In the genomic region with DNA sequence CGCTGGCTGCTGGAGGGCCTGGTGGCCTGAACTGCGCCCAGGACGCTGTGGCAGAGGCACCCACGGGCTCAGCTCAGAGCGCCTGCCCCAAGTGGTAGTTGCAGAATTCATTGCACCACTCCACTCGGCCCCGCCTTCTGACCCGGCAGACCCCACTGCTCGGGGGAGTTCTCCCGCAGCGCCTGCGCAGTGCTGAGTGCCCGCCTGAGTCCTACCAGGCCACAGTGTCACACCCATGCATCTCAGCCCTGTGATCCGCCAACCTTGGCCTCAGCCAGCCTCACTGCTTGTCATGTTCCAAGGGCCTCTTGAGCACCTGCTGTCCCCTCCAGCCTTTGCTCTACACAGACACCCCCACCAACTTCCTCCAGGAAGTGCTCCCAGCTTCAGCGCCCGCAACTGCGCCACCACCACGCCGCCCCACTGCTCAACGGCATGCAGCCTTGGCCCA, we compare ENCODE assay signal across 2 cellular contexts.
TF ChIP-seq lines count a peak whose summit lies in the region.

No MANE protein-coding gene starts in this region.

TF ChIP-seq in SK-N-SH, 30 proteins besides CTCF, POLR2A, EP300 and RAD21 (continued from another document):
- TF ChIP-seq, protein P1, sequence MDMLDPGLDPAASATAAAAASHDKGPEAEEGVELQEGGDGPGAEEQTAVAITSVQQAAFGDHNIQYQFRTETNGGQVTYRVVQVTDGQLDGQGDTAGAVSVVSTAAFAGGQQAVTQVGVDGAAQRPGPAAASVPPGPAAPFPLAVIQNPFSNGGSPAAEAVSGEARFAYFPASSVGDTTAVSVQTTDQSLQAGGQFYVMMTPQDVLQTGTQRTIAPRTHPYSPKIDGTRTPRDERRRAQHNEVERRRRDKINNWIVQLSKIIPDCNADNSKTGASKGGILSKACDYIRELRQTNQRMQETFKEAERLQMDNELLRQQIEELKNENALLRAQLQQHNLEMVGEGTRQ (IDR thresholded peaks at IDR 0.05; ENCODE audit: borderline replicate concordance, low read depth, low read length), result no peak
- no peak for TF ChIP-seq GATA2 (CRISPR knock-in tag; IDR thresholded peaks at IDR 0.05)
- TF ChIP-seq SIN3A (IDR thresholded peaks at IDR 0.05; ENCODE audit: borderline replicate concordance, low read depth, low read length), result no peak
- TF ChIP-seq, protein P2, sequence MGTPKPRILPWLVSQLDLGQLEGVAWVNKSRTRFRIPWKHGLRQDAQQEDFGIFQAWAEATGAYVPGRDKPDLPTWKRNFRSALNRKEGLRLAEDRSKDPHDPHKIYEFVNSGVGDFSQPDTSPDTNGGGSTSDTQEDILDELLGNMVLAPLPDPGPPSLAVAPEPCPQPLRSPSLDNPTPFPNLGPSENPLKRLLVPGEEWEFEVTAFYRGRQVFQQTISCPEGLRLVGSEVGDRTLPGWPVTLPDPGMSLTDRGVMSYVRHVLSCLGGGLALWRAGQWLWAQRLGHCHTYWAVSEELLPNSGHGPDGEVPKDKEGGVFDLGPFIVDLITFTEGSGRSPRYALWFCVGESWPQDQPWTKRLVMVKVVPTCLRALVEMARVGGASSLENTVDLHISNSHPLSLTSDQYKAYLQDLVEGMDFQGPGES (IDR thresholded peaks at IDR 0.05; ENCODE audit: low read depth, low read length), result no peak
- TF ChIP-seq, protein P3, sequence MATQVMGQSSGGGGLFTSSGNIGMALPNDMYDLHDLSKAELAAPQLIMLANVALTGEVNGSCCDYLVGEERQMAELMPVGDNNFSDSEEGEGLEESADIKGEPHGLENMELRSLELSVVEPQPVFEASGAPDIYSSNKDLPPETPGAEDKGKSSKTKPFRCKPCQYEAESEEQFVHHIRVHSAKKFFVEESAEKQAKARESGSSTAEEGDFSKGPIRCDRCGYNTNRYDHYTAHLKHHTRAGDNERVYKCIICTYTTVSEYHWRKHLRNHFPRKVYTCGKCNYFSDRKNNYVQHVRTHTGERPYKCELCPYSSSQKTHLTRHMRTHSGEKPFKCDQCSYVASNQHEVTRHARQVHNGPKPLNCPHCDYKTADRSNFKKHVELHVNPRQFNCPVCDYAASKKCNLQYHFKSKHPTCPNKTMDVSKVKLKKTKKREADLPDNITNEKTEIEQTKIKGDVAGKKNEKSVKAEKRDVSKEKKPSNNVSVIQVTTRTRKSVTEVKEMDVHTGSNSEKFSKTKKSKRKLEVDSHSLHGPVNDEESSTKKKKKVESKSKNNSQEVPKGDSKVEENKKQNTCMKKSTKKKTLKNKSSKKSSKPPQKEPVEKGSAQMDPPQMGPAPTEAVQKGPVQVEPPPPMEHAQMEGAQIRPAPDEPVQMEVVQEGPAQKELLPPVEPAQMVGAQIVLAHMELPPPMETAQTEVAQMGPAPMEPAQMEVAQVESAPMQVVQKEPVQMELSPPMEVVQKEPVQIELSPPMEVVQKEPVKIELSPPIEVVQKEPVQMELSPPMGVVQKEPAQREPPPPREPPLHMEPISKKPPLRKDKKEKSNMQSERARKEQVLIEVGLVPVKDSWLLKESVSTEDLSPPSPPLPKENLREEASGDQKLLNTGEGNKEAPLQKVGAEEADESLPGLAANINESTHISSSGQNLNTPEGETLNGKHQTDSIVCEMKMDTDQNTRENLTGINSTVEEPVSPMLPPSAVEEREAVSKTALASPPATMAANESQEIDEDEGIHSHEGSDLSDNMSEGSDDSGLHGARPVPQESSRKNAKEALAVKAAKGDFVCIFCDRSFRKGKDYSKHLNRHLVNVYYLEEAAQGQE (IDR thresholded peaks at IDR 0.05; ENCODE audit: low read depth, low read length), result no peak
- TF ChIP-seq TEAD4 (IDR thresholded peaks at IDR 0.05; ENCODE audit: borderline replicate concordance, insufficient read depth), result no peak

TF ChIP-seq in SK-N-SH treated with all-trans-retinoic acid at 6 μM for 48 hours, 23 proteins besides CTCF, POLR2A, EP300 and RAD21:
- TF ChIP-seq, protein P4, sequence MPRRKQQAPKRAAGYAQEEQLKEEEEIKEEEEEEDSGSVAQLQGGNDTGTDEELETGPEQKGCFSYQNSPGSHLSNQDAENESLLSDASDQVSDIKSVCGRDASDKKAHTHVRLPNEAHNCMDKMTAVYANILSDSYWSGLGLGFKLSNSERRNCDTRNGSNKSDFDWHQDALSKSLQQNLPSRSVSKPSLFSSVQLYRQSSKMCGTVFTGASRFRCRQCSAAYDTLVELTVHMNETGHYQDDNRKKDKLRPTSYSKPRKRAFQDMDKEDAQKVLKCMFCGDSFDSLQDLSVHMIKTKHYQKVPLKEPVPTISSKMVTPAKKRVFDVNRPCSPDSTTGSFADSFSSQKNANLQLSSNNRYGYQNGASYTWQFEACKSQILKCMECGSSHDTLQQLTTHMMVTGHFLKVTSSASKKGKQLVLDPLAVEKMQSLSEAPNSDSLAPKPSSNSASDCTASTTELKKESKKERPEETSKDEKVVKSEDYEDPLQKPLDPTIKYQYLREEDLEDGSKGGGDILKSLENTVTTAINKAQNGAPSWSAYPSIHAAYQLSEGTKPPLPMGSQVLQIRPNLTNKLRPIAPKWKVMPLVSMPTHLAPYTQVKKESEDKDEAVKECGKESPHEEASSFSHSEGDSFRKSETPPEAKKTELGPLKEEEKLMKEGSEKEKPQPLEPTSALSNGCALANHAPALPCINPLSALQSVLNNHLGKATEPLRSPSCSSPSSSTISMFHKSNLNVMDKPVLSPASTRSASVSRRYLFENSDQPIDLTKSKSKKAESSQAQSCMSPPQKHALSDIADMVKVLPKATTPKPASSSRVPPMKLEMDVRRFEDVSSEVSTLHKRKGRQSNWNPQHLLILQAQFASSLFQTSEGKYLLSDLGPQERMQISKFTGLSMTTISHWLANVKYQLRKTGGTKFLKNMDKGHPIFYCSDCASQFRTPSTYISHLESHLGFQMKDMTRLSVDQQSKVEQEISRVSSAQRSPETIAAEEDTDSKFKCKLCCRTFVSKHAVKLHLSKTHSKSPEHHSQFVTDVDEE (CRISPR knock-in tag; IDR thresholded peaks at IDR 0.05), result no peak
- TF ChIP-seq GLIS3 (CRISPR knock-in tag; IDR thresholded peaks at IDR 0.05), result no peak
- TF ChIP-seq ZNF8 (CRISPR knock-in tag; IDR thresholded peaks at IDR 0.05), result no peak
- TF ChIP-seq SNAI2 (CRISPR knock-in tag; IDR thresholded peaks at IDR 0.05), result no peak
- TF ChIP-seq ZFP30 (CRISPR knock-in tag; IDR thresholded peaks at IDR 0.05), result no peak
- TF ChIP-seq ZFP3 (CRISPR knock-in tag; IDR thresholded peaks at IDR 0.05), result no peak
- TF ChIP-seq TOX (CRISPR knock-in tag; IDR thresholded peaks at IDR 0.05; ENCODE audit: borderline replicate concordance), result no peak
- no peak for TF ChIP-seq TCF4 (CRISPR knock-in tag; IDR thresholded peaks at IDR 0.05; ENCODE audit: borderline replicate concordance)
- TF ChIP-seq OSR1 (CRISPR knock-in tag; IDR thresholded peaks at IDR 0.05), result no peak
- TF ChIP-seq PPARA (CRISPR knock-in tag; IDR thresholded peaks at IDR 0.05; ENCODE audit: borderline replicate concordance), result no peak
- no peak for TF ChIP-seq ZNF70 (CRISPR knock-in tag; IDR thresholded peaks at IDR 0.05)
- TF ChIP-seq CSDC2 (CRISPR knock-in tag; IDR thresholded peaks at IDR 0.05), result no peak
- TF ChIP-seq BACH2 (CRISPR knock-in tag; IDR thresholded peaks at IDR 0.05; ENCODE audit: borderline replicate concordance), result no peak
- TF ChIP-seq, protein P5, sequence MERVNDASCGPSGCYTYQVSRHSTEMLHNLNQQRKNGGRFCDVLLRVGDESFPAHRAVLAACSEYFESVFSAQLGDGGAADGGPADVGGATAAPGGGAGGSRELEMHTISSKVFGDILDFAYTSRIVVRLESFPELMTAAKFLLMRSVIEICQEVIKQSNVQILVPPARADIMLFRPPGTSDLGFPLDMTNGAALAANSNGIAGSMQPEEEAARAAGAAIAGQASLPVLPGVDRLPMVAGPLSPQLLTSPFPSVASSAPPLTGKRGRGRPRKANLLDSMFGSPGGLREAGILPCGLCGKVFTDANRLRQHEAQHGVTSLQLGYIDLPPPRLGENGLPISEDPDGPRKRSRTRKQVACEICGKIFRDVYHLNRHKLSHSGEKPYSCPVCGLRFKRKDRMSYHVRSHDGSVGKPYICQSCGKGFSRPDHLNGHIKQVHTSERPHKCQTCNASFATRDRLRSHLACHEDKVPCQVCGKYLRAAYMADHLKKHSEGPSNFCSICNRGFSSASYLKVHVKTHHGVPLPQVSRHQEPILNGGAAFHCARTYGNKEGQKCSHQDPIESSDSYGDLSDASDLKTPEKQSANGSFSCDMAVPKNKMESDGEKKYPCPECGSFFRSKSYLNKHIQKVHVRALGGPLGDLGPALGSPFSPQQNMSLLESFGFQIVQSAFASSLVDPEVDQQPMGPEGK (CRISPR knock-in tag; IDR thresholded peaks at IDR 0.05; ENCODE audit: borderline replicate concordance), result no peak
- TF ChIP-seq ZNF565 (CRISPR knock-in tag; conservative IDR thresholded peaks at IDR 0.05; ENCODE audit: low read depth), result no peak
- TF ChIP-seq, protein P6, sequence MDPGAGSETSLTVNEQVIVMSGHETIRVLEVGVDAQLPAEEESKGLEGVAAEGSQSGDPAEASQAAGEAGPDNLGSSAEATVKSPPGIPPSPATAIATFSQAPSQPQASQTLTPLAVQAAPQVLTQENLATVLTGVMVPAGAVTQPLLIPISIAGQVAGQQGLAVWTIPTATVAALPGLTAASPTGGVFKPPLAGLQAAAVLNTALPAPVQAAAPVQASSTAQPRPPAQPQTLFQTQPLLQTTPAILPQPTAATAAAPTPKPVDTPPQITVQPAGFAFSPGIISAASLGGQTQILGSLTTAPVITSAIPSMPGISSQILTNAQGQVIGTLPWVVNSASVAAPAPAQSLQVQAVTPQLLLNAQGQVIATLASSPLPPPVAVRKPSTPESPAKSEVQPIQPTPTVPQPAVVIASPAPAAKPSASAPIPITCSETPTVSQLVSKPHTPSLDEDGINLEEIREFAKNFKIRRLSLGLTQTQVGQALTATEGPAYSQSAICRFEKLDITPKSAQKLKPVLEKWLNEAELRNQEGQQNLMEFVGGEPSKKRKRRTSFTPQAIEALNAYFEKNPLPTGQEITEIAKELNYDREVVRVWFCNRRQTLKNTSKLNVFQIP (CRISPR knock-in tag; IDR thresholded peaks at IDR 0.05; ENCODE audit: borderline replicate concordance, low read depth), result no peak
- TF ChIP-seq ARNTL (CRISPR knock-in tag; IDR thresholded peaks at IDR 0.05; ENCODE audit: borderline replicate concordance, low read depth), result no peak
- no peak for TF ChIP-seq RARB (CRISPR knock-in tag; IDR thresholded peaks at IDR 0.05)
- TF ChIP-seq, protein P7, sequence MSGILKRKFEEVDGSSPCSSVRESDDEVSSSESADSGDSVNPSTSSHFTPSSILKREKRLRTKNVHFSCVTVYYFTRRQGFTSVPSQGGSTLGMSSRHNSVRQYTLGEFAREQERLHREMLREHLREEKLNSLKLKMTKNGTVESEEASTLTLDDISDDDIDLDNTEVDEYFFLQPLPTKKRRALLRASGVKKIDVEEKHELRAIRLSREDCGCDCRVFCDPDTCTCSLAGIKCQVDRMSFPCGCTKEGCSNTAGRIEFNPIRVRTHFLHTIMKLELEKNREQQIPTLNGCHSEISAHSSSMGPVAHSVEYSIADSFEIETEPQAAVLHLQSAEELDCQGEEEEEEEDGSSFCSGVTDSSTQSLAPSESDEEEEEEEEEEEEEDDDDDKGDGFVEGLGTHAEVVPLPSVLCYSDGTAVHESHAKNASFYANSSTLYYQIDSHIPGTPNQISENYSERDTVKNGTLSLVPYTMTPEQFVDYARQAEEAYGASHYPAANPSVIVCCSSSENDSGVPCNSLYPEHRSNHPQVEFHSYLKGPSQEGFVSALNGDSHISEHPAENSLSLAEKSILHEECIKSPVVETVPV (CRISPR knock-in tag; IDR thresholded peaks at IDR 0.05), result no peak
- TF ChIP-seq ESRRG (CRISPR knock-in tag; IDR thresholded peaks at IDR 0.05), result no peak
